Comparison of ENCODE assay signal across 28 cellular contexts in the genomic region with DNA sequence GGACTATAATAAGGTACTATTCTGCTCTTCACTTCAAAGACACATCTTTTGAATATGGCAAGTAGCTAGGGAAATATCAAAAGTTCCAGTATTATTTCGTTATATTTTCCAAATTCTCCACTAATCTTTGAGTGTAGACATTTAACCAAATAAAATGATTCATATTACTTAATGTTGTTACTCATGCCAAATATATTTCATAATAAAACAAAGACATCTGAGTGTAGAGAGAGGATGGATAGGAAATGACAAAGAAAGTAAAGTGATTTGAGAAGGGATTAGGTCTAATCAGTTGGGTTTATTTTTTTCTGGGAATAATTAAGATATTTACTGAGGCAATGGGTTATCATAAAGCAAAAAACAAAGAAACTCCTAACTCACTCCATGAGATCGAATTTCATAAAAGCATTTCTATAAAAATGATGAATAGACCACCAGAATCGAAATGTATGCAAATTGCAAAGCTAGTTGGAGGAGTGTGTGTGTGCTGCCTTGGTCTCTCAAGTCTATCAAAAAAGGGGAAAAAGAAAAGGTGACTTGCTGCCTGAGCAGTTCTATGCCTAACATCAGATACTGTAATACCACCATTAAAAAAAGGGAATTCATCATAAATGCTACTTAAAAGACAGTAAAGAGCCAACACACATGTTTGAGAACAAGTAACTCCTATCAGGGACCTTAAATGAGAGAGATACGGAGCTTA.
"Had no signal": no experiment of that assay in that cellular context is flagged by ENCODE, and none has a peak within 500 bp of the region (broad histone marks: within the 10 kb centered on the region; RNA-seq: fewer than 3 reads in every experiment).

No MANE protein-coding gene starts in this region.

- H3K36me3 ChIP-seq: esophagus muscularis mucosa, gastroesophageal sphincter, right lobe of liver, vagina had no signal

- H3K4me1 ChIP-seq: body of pancreas, esophagus muscularis mucosa, gastroesophageal sphincter, parathyroid adenoma, right lobe of liver, vagina had no signal

- H3K9me3 ChIP-seq: body of pancreas, esophagus muscularis mucosa, gastroesophageal sphincter, right lobe of liver, vagina had no signal

- H3K4me1 Mint-ChIP-seq: activated B cell treated with CpG ODN at 0.5 μM for 24 hours; activated CD8-positive, alpha-beta memory T cell treated with anti-CD3 and anti-CD28 coated beads, Interleukin-2, amount 10 ng/mL, durations not matched to agents 7 days and 5 days; activated naive CD8-positive, alpha-beta T cell treated with anti-CD3 and anti-CD28 coated beads, Interleukin-2, amount 50 U/mL, for 24 hours had no signal

- H3K27ac ChIP-seq: body of pancreas, esophagus muscularis mucosa, gastroesophageal sphincter, parathyroid adenoma, right lobe of liver, vagina had no signal

- H3K79me2 ChIP-seq: parathyroid adenoma had no signal

- H3K27ac Mint-ChIP-seq: activated B cell treated with CpG ODN at 0.5 μM for 24 hours; activated CD8-positive, alpha-beta memory T cell treated with anti-CD3 and anti-CD28 coated beads, Interleukin-2, amount 10 ng/mL, durations not matched to agents 7 days and 5 days; activated CD8-positive, alpha-beta T cell treated with anti-CD3 and anti-CD28 coated beads for 36 hours; activated naive CD8-positive, alpha-beta T cell treated with anti-CD3 and anti-CD28 coated beads, Interleukin-2, amount 50 U/mL, for 24 hours; nephron progenitor cell; stimulated activated memory B cell treated with anti-CD40 and anti-IgM and Interleukin-4, amounts not matched to agents 10 μg/mL and 1 μg/mL and 100 μg/mL, for 72 hours; T-helper 1 cell treated with Interleukin-12 subunit alpha and Interleukin-12 subunit beta and Interleukin-4 antibody, amounts not matched to agents 30 μg/mL and 1 μg/mL, for 36 hours had no signal

- H3K9ac ChIP-seq: parathyroid adenoma had no signal

- H3K4me3 Mint-ChIP-seq: activated B cell treated with CpG ODN at 0.5 μM for 24 hours; activated CD8-positive, alpha-beta memory T cell treated with anti-CD3 and anti-CD28 coated beads, Interleukin-2, amount 10 ng/mL, durations not matched to agents 7 days and 5 days; activated CD8-positive, alpha-beta T cell treated with anti-CD3 and anti-CD28 coated beads for 36 hours; activated naive CD8-positive, alpha-beta T cell treated with anti-CD3 and anti-CD28 coated beads, Interleukin-2, amount 50 U/mL, for 24 hours; nephron progenitor cell; stimulated activated memory B cell treated with anti-CD40 and anti-IgM and Interleukin-4, amounts not matched to agents 10 μg/mL and 1 μg/mL and 100 μg/mL, for 72 hours; T-helper 1 cell treated with Interleukin-12 subunit alpha and Interleukin-12 subunit beta and Interleukin-4 antibody, amounts not matched to agents 30 μg/mL and 1 μg/mL, for 36 hours had no signal

- H3K4me3 ChIP-seq: body of pancreas, esophagus muscularis mucosa, gastroesophageal sphincter, right lobe of liver, smooth muscle cell, vagina had no signal

- H3K27me3 ChIP-seq: body of pancreas, esophagus muscularis mucosa, gastroesophageal sphincter, right lobe of liver, vagina had no signal

- H2AFZ ChIP-seq: parathyroid adenoma had no signal

- ATAC-seq: activated CD8-positive, alpha-beta memory T cell treated with anti-CD3 and anti-CD28 coated beads, Interleukin-2, amount 10 ng/mL, durations not matched to agents 7 days and 5 days; activated CD8-positive, alpha-beta T cell treated with anti-CD3 and anti-CD28 coated beads for 36 hours; activated naive CD8-positive, alpha-beta T cell treated with anti-CD3 and anti-CD28 coated beads, Interleukin-2, amount 50 U/mL, for 24 hours; body of pancreas; gastroesophageal sphincter; left ventricle myocardium superior; right lobe of liver; stimulated activated memory B cell treated with anti-CD40 and anti-IgM and Interleukin-4, amounts not matched to agents 10 μg/mL and 1 μg/mL and 100 μg/mL, for 72 hours had no signal

- H3K36me3 Mint-ChIP-seq: activated CD8-positive, alpha-beta memory T cell treated with anti-CD3 and anti-CD28 coated beads, Interleukin-2, amount 10 ng/mL, durations not matched to agents 7 days and 5 days had no signal

- H3K4me2 ChIP-seq: smooth muscle cell had no signal

- H3K27me3 Mint-ChIP-seq: activated B cell treated with CpG ODN at 0.5 μM for 24 hours; stimulated activated memory B cell treated with anti-CD40 and anti-IgM and Interleukin-4, amounts not matched to agents 10 μg/mL and 1 μg/mL and 100 μg/mL, for 72 hours had no signal

- DNase-seq: activated B cell treated with CpG ODN at 0.5 μM for 24 hours; activated CD4-positive, alpha-beta T cell treated with anti-CD3 and anti-CD28 coated beads for 48 hours; activated CD8-positive, alpha-beta memory T cell treated with anti-CD3 and anti-CD28 coated beads, Interleukin-2, amount 10 ng/mL, durations not matched to agents 7 days and 5 days; activated CD8-positive, alpha-beta T cell treated with anti-CD3 and anti-CD28 coated beads for 36 hours; activated gamma-delta T cell; activated naive CD4-positive, alpha-beta T cell treated with anti-CD3 and anti-CD28 coated beads, Interleukin-2, amount 50 U/mL, for 16 hours; activated naive CD8-positive, alpha-beta T cell treated with anti-CD3 and anti-CD28 coated beads, Interleukin-2, amount 50 U/mL, for 24 hours; activated T-cell treated with anti-CD3 and anti-CD28 coated beads for 4 hours; anterior cingulate cortex; body of pancreas; caudate nucleus; effector memory CD4-positive, alpha-beta T cell; head of caudate nucleus; hypothalamus; left ventricle myocardium superior; mammary epithelial cell; nephron progenitor cell; right lobe of liver; stimulated activated CD4-positive, alpha-beta T cell treated with anti-CD3 and anti-CD28 coated beads, Interleukin-15, amount 100 ng/mL, for 24 hours; T1000; trophoblast cell had no signal
